8 cellular contexts compared by ENCODE assay signal in genomic region chr17:10172241-10172741, GRCh38. TPM values are rescaled to one million over a fixed set of nuclear protein-coding genes. Genes with fewer than 3 reads are reported as not detected.
DNase-seq lines count a peak whose midpoint lies in the region; ATAC-seq and TF ChIP-seq lines count a peak whose summit lies in the region.

No MANE protein-coding gene starts in this region.

- no peaks in the 10 kb centered on the region for H3K9me3 Mint-ChIP-seq in IgD-negative memory B cell
- no peaks in the 10 kb centered on the region for H3K9me3 Mint-ChIP-seq in stimulated activated effector memory CD8-positive, alpha-beta T cell treated with anti-CD3 and anti-CD28 coated beads, Interleukin-12 subunit alpha, Interleukin-12 subunit beta, amount 100 ng/mL, for 72 hours

- peaks cover 16% of the 10 kb centered on the region for H3K27me3 Mint-ChIP-seq in IgD-negative memory B cell

- DNase-seq in choroid plexus epithelial cell (ENCODE audit: low read depth), result peak; percentile 30
- no peak for DNase-seq in stimulated activated effector memory CD8-positive, alpha-beta T cell treated with anti-CD3 and anti-CD28 coated beads, Interleukin-12 subunit alpha, Interleukin-12 subunit beta, amount 100 ng/mL, for 72 hours (ENCODE audit: low spot score in 2 of 2)
- DNase-seq in NCI-H1417 (lab: John Stamatoyannopoulos, UW), result no peak
- DNase-seq in activated CD8-positive, alpha-beta memory T cell treated with anti-CD3 and anti-CD28 coated beads, Interleukin-2, amount 50 U/mL, for 48 hours, result no peak
- no peak for DNase-seq in NK-92 (lab: John Stamatoyannopoulos, UW; ENCODE audit: unreplicated experiment)

- peaks cover 2% of the 10 kb centered on the region for H3K36me3 Mint-ChIP-seq in IgD-negative memory B cell
- no peaks in the 10 kb centered on the region for H3K36me3 Mint-ChIP-seq in stimulated activated effector memory CD8-positive, alpha-beta T cell treated with anti-CD3 and anti-CD28 coated beads, Interleukin-12 subunit alpha, Interleukin-12 subunit beta, amount 100 ng/mL, for 72 hours

- no peak overlapping the region for H3K4me3 ChIP-seq in choroid plexus epithelial cell (ENCODE audit: low read depth, low read length)

- H3K27ac Mint-ChIP-seq in IgD-negative memory B cell, result peak overlapping the region; percentile 13 to 81 (median 54)
- peak overlapping the region; percentile 11 for H3K27ac Mint-ChIP-seq in stimulated activated effector memory CD8-positive, alpha-beta T cell treated with anti-CD3 and anti-CD28 coated beads, Interleukin-12 subunit alpha, Interleukin-12 subunit beta, amount 100 ng/mL, for 72 hours

- peak overlapping the region in 3 of 4 donors; percentile 6 to 91 (median 48) for H3K4me3 Mint-ChIP-seq in IgD-negative memory B cell
- H3K4me3 Mint-ChIP-seq in stimulated activated effector memory CD8-positive, alpha-beta T cell treated with anti-CD3 and anti-CD28 coated beads, Interleukin-12 subunit alpha, Interleukin-12 subunit beta, amount 100 ng/mL, for 72 hours, result peak overlapping the region; percentile 43

- ATAC-seq in GM18520 (IDR thresholded peaks at IDR 0.05; ENCODE audit: unreplicated experiment), result peak; percentile 61
- ATAC-seq in stimulated activated effector memory CD8-positive, alpha-beta T cell treated with anti-CD3 and anti-CD28 coated beads, Interleukin-12 subunit alpha, Interleukin-12 subunit beta, amount 100 ng/mL, for 72 hours, result peak; percentile 50
- no peak for ATAC-seq in HG03439 (IDR thresholded peaks at IDR 0.05; ENCODE audit: unreplicated experiment)

- TF ChIP-seq CTCF in choroid plexus epithelial cell (conservative IDR thresholded peaks at IDR 0.05; ENCODE audit: low read depth, low read length), result no peak

- H3K4me1 Mint-ChIP-seq in IgD-negative memory B cell, result peaks cover 9 to 16% (median 12%) of the 10 kb centered on the region in 3 donors
- H3K4me1 Mint-ChIP-seq in stimulated activated effector memory CD8-positive, alpha-beta T cell treated with anti-CD3 and anti-CD28 coated beads, Interleukin-12 subunit alpha, Interleukin-12 subunit beta, amount 100 ng/mL, for 72 hours, result peaks cover 42% of the 10 kb centered on the region

RNA-seq across cellular contexts. Expression of gene GAS7, which starts 26.1 kb away (rescaled TPM):
- 1.7 TPM for polyA plus RNA-seq in IgD-negative memory B cell
